Comparison of ENCODE assay signal across 1 cellular context in the genomic region with DNA sequence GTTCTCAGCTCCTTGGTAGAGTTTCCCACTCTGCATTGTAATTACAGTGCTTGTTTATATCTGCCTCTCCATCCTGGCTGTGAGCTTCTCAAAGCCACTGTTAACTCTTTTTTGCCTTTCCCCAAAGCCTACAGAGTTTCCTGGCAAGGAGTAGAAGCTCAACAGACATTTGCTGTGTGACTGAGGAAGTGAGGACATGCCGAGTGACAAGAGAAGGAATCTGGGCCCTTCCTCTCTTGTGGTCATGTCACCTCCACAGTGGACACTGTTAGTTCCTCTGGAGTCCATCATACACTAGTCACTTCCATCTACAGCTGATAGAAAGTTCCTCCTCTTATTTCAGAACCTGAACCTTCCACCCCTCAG.
TF ChIP-seq lines count a peak whose summit lies in the region.

No MANE protein-coding gene starts in this region.

TF ChIP-seq in K562, 482 proteins besides CTCF, POLR2A, EP300 and RAD21:
- peak; percentile 31; the same call in 1 of the 2 replicates for TF ChIP-seq SPI1 (IDR thresholded peaks at IDR 0.05; ENCODE audit: borderline replicate concordance, low read depth, low read length)
- no peak for TF ChIP-seq SMARCB1 (IDR thresholded peaks at IDR 0.05; ENCODE audit: insufficient read length, low read depth)
- TF ChIP-seq, protein P1, sequence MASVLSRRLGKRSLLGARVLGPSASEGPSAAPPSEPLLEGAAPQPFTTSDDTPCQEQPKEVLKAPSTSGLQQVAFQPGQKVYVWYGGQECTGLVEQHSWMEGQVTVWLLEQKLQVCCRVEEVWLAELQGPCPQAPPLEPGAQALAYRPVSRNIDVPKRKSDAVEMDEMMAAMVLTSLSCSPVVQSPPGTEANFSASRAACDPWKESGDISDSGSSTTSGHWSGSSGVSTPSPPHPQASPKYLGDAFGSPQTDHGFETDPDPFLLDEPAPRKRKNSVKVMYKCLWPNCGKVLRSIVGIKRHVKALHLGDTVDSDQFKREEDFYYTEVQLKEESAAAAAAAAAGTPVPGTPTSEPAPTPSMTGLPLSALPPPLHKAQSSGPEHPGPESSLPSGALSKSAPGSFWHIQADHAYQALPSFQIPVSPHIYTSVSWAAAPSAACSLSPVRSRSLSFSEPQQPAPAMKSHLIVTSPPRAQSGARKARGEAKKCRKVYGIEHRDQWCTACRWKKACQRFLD (CRISPR knock-in tag; IDR thresholded peaks at IDR 0.05), result no peak
